8 cellular contexts compared by ENCODE assay signal in genomic region chr10:58967551-58968418, GRCh38.
A peak's percentile ranks its signal among the peaks of the same experiment; 100 is the strongest.
DNase-seq lines count a peak whose midpoint lies in the region; TF ChIP-seq lines count a peak whose summit lies in the region.

No MANE protein-coding gene starts in this region.

- TF ChIP-seq CTCF in retinal pigment epithelial cell (conservative IDR thresholded peaks at IDR 0.05; ENCODE audit: low read depth, low read length), result no peak

- no peaks in the 10 kb centered on the region for H3K9me3 ChIP-seq in MG63

- H3K4me3 ChIP-seq in retinal pigment epithelial cell (ENCODE audit: low read length) (peak overlapping the region; percentile 30), MG63 (no peak overlapping the region)

- H3K36me3 ChIP-seq in MG63, result no peaks in the 10 kb centered on the region

- DNase-seq in GM19238 (ENCODE audit: insufficient read length, low spot score), result peak; percentile 6
- DNase-seq in NCI-H1436 (lab: John Stamatoyannopoulos, UW), result peak; percentile 59
- peak; percentile 61 to 90 (median 80) for DNase-seq in head of caudate nucleus
- no peak for DNase-seq in retinal pigment epithelial cell (ENCODE audit: low read depth)
- no peak for DNase-seq in MG63
- no peak for DNase-seq in GF-D8 (lab: John Stamatoyannopoulos, UW)
- no peak for DNase-seq in effector CD4-positive, alpha-beta T cell
- no peak for DNase-seq in SW 1271 (lab: John Stamatoyannopoulos, UW)

- no peaks in the 10 kb centered on the region for H3K27me3 ChIP-seq in MG63

- intact Hi-C loops in head of caudate nucleus (cut with DNase I), result loop anchor here (10.0 kb wide), 1 partner anchor 137 kb away; no protein-coding TSS in a partner anchor

Comparison
In these comparisons a context has a peak if more than half of its experiments do, and no peak if none do; other contexts are left out.
1. DNase-seq: peak in GM19238 (single experiment), NCI-H1436 (single experiment) and head of caudate nucleus (42 of 42); none in retinal pigment epithelial cell (single experiment), MG63 (single experiment), GF-D8 (single experiment), effector CD4-positive, alpha-beta T cell (single experiment) and SW 1271 (0 of 2).